In genomic region chr11:132231656-132232173, GRCh38 we compare ENCODE assay signal across 14 cellular contexts.
"Had no signal": no experiment of that assay in that cellular context is flagged by ENCODE, and none has a peak within 500 bp of the region (broad histone marks: within the 10 kb centered on the region; RNA-seq: fewer than 3 reads in every experiment).

No MANE protein-coding gene starts in this region.

- H3K36me3 ChIP-seq: adrenal gland, breast epithelium, tibial nerve, uterus had no signal

- H3K27ac ChIP-seq: adrenal gland, breast epithelium, tibial nerve, uterus had no signal

- H3K9me3 ChIP-seq: adrenal gland, breast epithelium, tibial nerve, uterus had no signal

- FAIRE-seq: astrocyte had no signal

- H3K4me3 ChIP-seq: adrenal gland, breast epithelium, lung, tibial nerve, uterus had no signal

- H3K27me3 ChIP-seq: adrenal gland, breast epithelium, tibial nerve, uterus had no signal

- H3K4me1 ChIP-seq: adrenal gland, breast epithelium, tibial nerve, uterus had no signal

- DNase-seq: activated CD4-positive, alpha-beta T cell treated with anti-CD3 and anti-CD28 coated beads for 36 hours; activated CD4-positive, alpha-beta T cell treated with anti-CD3 and anti-CD28 coated beads, Interleukin-2, amount 50 U/mL, for 48 hours; activated gamma-delta T cell; adrenal gland; effector CD4-positive, alpha-beta T cell; immature natural killer cell; occipital lobe; stimulated activated CD4-positive, alpha-beta T cell treated with anti-CD3 and anti-CD28 coated beads, Interleukin-2, amount 100 ng/mL, for 24 hours; stimulated activated naive CD8-positive, alpha-beta T cell treated with anti-CD3 and anti-CD28 coated beads, Interleukin-15, Interleukin-2, amounts not matched to agents 100 U/mL and 50 U/mL, for 24 hours; uterus had no signal
